Comparison of ENCODE assay signal across 21 cellular contexts in the genomic region with DNA sequence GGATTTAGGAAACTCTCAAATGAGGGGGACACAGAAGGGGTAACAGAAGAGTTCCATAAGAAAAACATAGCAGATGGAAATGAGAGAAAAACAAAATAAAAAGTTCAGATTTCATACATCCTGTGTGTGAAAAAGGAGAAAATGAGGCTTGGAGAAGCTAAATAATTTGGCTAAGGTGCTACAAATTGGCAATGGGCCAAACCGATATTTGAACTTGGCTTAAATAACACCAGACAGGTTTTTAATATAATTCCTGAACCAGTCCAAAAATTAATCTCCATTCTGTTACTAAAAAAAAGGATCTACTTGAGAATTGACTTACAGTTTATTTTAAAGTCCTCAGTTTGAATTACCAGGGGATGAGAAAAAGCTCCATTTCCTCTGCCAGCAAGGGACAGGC.
DNase-seq lines count a peak whose midpoint lies in the region; TF ChIP-seq lines count a peak whose summit lies in the region.
"Had no signal": no experiment of that assay in that cellular context is flagged by ENCODE, and none has a peak within 500 bp of the region (broad histone marks: within the 10 kb centered on the region; RNA-seq: fewer than 3 reads in every experiment).

No MANE protein-coding gene starts in this region.

- no peaks in the 10 kb centered on the region for H3K79me2 ChIP-seq in osteoblast (ENCODE audit: insufficient read depth, low read length)

- no peak for TF ChIP-seq CTCF in osteoblast (IDR thresholded peaks at IDR 0.05; ENCODE audit: extremely low read depth, low read depth, low read length)

- no peak overlapping the region for H3K4me2 ChIP-seq in osteoblast (ENCODE audit: insufficient read depth, low read length)
- H3K4me2 ChIP-seq: KMS-11 had no signal

- no peaks in the 10 kb centered on the region for H3K27me3 ChIP-seq in osteoblast (ENCODE audit: insufficient read depth, low read length)
- H3K27me3 ChIP-seq: Peyer's patch had no signal

- DNase-seq in NCI-H1105 treated with DMSO at 0.1 percent for 48 hours (lab: John Stamatoyannopoulos, UW) (peak; percentile 0), NCI-H1105 (lab: John Stamatoyannopoulos, UW) (no peak), ELR (ENCODE audit: low read depth) (peak; percentile 1), NCI-H69 (lab: John Stamatoyannopoulos, UW) (peak; percentile 54), cerebellar cortex (ENCODE audit: low spot score) (peak; percentile 7), RPMI8226 (no peak), osteoblast (ENCODE audit: insufficient read length, low spot score, missing footprints) (no peak)
- DNase-seq: Calu3, DMS53, GOT3, HFFc6, IMR-90, NCI-H1694, NCI-H2029 treated with DMSO at 0.1 percent for 48 hours, NCI-H2171 treated with DMSO at 0.1 percent for 48 hours, NCI-H774, Peyer's patch, SIG-M5 had no signal

- H3K4me1 ChIP-seq in osteoblast (ENCODE audit: insufficient read depth, low read length) = no peaks in the 10 kb centered on the region
- H3K4me1 ChIP-seq: HAP-1, Peyer's patch had no signal

- H3K4me3 ChIP-seq in osteoblast (ENCODE audit: insufficient read depth, low read length) = no peak overlapping the region
- H3K4me3 ChIP-seq: HAP-1, Peyer's patch, SK-N-MC had no signal

- no peaks in the 10 kb centered on the region for H4K20me1 ChIP-seq in osteoblast (ENCODE audit: insufficient read depth, low read length)

- H2AFZ ChIP-seq in osteoblast (ENCODE audit: low read length) = no peak overlapping the region

- H3K9me3 ChIP-seq in osteoblast (ENCODE audit: low read depth, low read length) = no peaks in the 10 kb centered on the region
- H3K9me3 ChIP-seq: HAP-1, Peyer's patch had no signal

- no peaks in the 10 kb centered on the region for H3K36me3 ChIP-seq in osteoblast (ENCODE audit: insufficient read depth, low read length)
- H3K36me3 ChIP-seq: HAP-1, Peyer's patch had no signal

- H3K27ac ChIP-seq in osteoblast (ENCODE audit: low read depth, low read length) = no peak overlapping the region
- H3K27ac ChIP-seq: KMS-11, Peyer's patch, SK-N-MC had no signal

Comparison
In these comparisons a context has a peak if more than half of its experiments do, and no peak if none do; other contexts are left out.
1. DNase-seq: peak in NCI-H1105 treated with DMSO at 0.1 percent for 48 hours (single experiment), ELR (single experiment), NCI-H69 (single experiment) and cerebellar cortex (single experiment); none in NCI-H1105 (single experiment), RPMI8226 (single experiment) and osteoblast (single experiment).